Comparison of ENCODE assay signal across 22 cellular contexts in genomic region chr5:36355513-36355912, GRCh38. TPM values are rescaled to one million over a fixed set of nuclear protein-coding genes. Genes with fewer than 3 reads are reported as not detected.
"Had no signal": no experiment of that assay in that cellular context is flagged by ENCODE, and none has a peak within 500 bp of the region (broad histone marks: within the 10 kb centered on the region; RNA-seq: fewer than 3 reads in every experiment).

No MANE protein-coding gene starts in this region.

- H3K27ac Mint-ChIP-seq: activated B cell treated with CpG ODN at 0.5 μM for 24 hours; activated CD4-positive, alpha-beta memory T cell treated with anti-CD3 and anti-CD28 coated beads, Interleukin-2, amount 10 ng/mL, durations not matched to agents 7 days and 5 days; activated CD4-positive, alpha-beta T cell treated with anti-CD3 and anti-CD28 coated beads, Interleukin-2, amount 10 ng/mL, durations not matched to agents 7 days and 5 days; activated naive CD4-positive, alpha-beta T cell treated with anti-CD3 and anti-CD28 coated beads for 36 hours; activated naive CD8-positive, alpha-beta T cell; activated T-helper 17 cell treated with anti-CD3 and anti-CD28 coated beads, Interleukin-2, amount 50 U/mL, for 72 hours; T-cell had no signal

- H3K27me3 Mint-ChIP-seq: activated naive CD8-positive, alpha-beta T cell had no signal

- DNase-seq: activated B cell treated with CpG ODN at 0.5 μM for 24 hours; activated CD4-positive, alpha-beta memory T cell treated with anti-CD3 and anti-CD28 coated beads, Interleukin-2, amount 10 ng/mL, durations not matched to agents 7 days and 5 days; activated CD4-positive, alpha-beta T cell treated with anti-CD3 and anti-CD28 coated beads for 1 hour; activated CD4-positive, alpha-beta T cell treated with anti-CD3 and anti-CD28 coated beads, Interleukin-2, amount 10 ng/mL, durations not matched to agents 7 days and 5 days; activated gamma-delta T cell; activated naive CD4-positive, alpha-beta T cell treated with anti-CD3 and anti-CD28 coated beads for 36 hours; activated T-cell treated with anti-CD3 and anti-CD28 coated beads for 4 hours; activated T-cell treated with anti-CD3 and anti-CD28 coated beads, Interleukin-2, amount 50 U/mL, for 48 hours; Kasumi-1; NCI-H1105 treated with DMSO at 0.1 percent for 48 hours; NCI-H1436 treated with DMSO at 0.1 percent for 48 hours; NCI-H187; NCI-H2081; NCI-H524; PC-9; SIG-M5; T-cell; T-helper 2 cell; T1000 had no signal

- H3K4me3 Mint-ChIP-seq: activated B cell treated with CpG ODN at 0.5 μM for 24 hours; activated CD4-positive, alpha-beta memory T cell treated with anti-CD3 and anti-CD28 coated beads, Interleukin-2, amount 10 ng/mL, durations not matched to agents 7 days and 5 days; activated CD4-positive, alpha-beta T cell treated with anti-CD3 and anti-CD28 coated beads, Interleukin-2, amount 10 ng/mL, durations not matched to agents 7 days and 5 days; activated naive CD4-positive, alpha-beta T cell treated with anti-CD3 and anti-CD28 coated beads for 36 hours; activated naive CD8-positive, alpha-beta T cell; activated T-helper 17 cell treated with anti-CD3 and anti-CD28 coated beads, Interleukin-2, amount 50 U/mL, for 72 hours; central memory CD8-positive, alpha-beta T cell; T-cell had no signal

- H3K4me2 ChIP-seq: PC-9 had no signal

- H2AFZ ChIP-seq: PC-9 had no signal

- H3K9me3 Mint-ChIP-seq: activated B cell treated with CpG ODN at 0.5 μM for 24 hours; activated CD4-positive, alpha-beta memory T cell treated with anti-CD3 and anti-CD28 coated beads, Interleukin-2, amount 10 ng/mL, durations not matched to agents 7 days and 5 days; activated CD4-positive, alpha-beta T cell treated with anti-CD3 and anti-CD28 coated beads, Interleukin-2, amount 10 ng/mL, durations not matched to agents 7 days and 5 days; activated naive CD4-positive, alpha-beta T cell treated with anti-CD3 and anti-CD28 coated beads for 36 hours; activated T-helper 17 cell treated with anti-CD3 and anti-CD28 coated beads, Interleukin-2, amount 50 U/mL, for 72 hours; central memory CD8-positive, alpha-beta T cell; T-cell had no signal

- H3K4me3 ChIP-seq: PC-9 had no signal

- ATAC-seq: activated T-helper 17 cell treated with anti-CD3 and anti-CD28 coated beads, Interleukin-2, amount 50 U/mL, for 72 hours; T-cell had no signal

- H3K36me3 Mint-ChIP-seq: activated naive CD8-positive, alpha-beta T cell; T-cell had no signal

- H3K27ac ChIP-seq: PC-9 had no signal

- H3K4me1 Mint-ChIP-seq: activated B cell treated with CpG ODN at 0.5 μM for 24 hours; activated CD4-positive, alpha-beta T cell treated with anti-CD3 and anti-CD28 coated beads, Interleukin-2, amount 10 ng/mL, durations not matched to agents 7 days and 5 days; activated T-helper 17 cell treated with anti-CD3 and anti-CD28 coated beads, Interleukin-2, amount 50 U/mL, for 72 hours; central memory CD8-positive, alpha-beta T cell; T-cell had no signal

RNA-seq across cellular contexts. Expression of gene RANBP3L, which starts 53.8 kb away (rescaled TPM):
- total RNA-seq: activated CD4-positive, alpha-beta memory T cell treated with anti-CD3 and anti-CD28 coated beads, Interleukin-2, amount 10 ng/mL, durations not matched to agents 7 days and 5 days; activated CD4-positive, alpha-beta T cell treated with anti-CD3 and anti-CD28 coated beads, Interleukin-2, amount 10 ng/mL, durations not matched to agents 7 days and 5 days; activated T-helper 17 cell treated with anti-CD3 and anti-CD28 coated beads, Interleukin-2, amount 50 U/mL, for 72 hours; PC-9; T-cell had no signal
